Comparison of ENCODE assay signal across 2 cellular contexts in the genomic region with DNA sequence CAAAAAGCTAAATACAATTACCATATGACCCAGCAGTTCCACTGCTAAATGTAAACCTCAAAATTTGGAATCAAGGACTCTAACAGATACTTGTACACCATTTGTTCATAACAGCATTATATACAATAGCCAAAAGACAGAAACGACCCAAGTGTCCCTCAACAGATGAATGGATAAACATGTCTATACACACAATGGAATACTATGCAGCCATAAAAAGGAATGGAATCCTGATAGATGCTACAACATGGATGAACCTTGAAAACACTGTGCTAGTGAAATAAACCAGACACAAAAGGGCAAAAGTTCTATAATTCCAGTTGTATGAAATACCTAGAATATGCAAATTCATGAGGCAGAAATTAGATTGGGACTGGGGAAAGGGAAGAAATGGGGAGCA.
TF ChIP-seq lines count a peak whose summit lies in the region.

No MANE protein-coding gene starts in this region.

TF ChIP-seq in GM12891, 5 proteins besides CTCF, POLR2A, EP300 and RAD21:
- TF ChIP-seq TAF1 (IDR thresholded peaks at IDR 0.05; ENCODE audit: low read depth, low read length), result no peak
- TF ChIP-seq POU2F2 (IDR thresholded peaks at IDR 0.05; ENCODE audit: low read depth, low read length), result no peak
- TF ChIP-seq PAX5 (IDR thresholded peaks at IDR 0.05; ENCODE audit: insufficient read depth, low read length, severe bottlenecking), result no peak
- TF ChIP-seq POLR2AphosphoS5 (IDR thresholded peaks at IDR 0.05; ENCODE audit: low read depth, low read length), result no peak
- TF ChIP-seq SPI1 (IDR thresholded peaks at IDR 0.05; ENCODE audit: low read depth, low read length), result no peak

TF ChIP-seq in K562, 482 proteins besides CTCF, POLR2A, EP300 and RAD21:
- TF ChIP-seq ZNF146 (CRISPR knock-in tag; IDR thresholded peaks at IDR 0.05; ENCODE audit: unreplicated experiment) (peak; percentile 82), SAFB (IDR thresholded peaks at IDR 0.05; ENCODE audit: borderline replicate concordance, low read depth, low read length) (no peak), RBM25 (IDR thresholded peaks at IDR 0.05; ENCODE audit: low read depth, low read length, severe bottlenecking) (peak; percentile 34), LEF1 (IDR thresholded peaks at IDR 0.05) (no peak)
